ENCODE assay signal across 22 cellular contexts in the genomic region with DNA sequence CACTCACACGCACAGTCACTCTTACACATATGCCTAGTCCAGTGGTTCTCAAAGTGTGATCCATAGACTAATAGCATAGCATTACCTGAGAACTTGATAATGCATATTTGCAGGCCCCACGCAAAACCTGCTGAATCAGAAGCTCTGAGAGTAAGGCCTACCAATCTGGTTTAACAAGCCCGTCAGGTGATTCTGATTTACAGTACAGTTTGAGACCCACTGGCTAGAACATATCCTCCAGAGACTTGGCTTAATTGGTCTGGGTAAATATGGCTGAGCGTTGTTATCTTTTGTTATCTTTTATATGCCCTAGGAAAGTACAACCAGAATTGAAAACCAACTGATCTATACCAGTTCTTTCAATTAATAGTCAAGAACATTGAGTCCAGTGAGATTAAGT. TPM values are rescaled to one million over a fixed set of nuclear protein-coding genes. Genes with fewer than 3 reads are reported as not detected.
A peak's percentile ranks its signal among the peaks of the same experiment; 100 is the strongest.
DNase-seq lines count a peak whose midpoint lies in the region; TF ChIP-seq lines count a peak whose summit lies in the region.
"Had no signal": no experiment of that assay in that cellular context is flagged by ENCODE, and none has a peak within 500 bp of the region (broad histone marks: within the 10 kb centered on the region; RNA-seq: fewer than 3 reads in every experiment).

No MANE protein-coding gene starts in this region.

- H3K36me3 ChIP-seq in stomach: peaks cover 0 to 14% (median 9%) of the 10 kb centered on the region in 4 donors

- H3K4me1 ChIP-seq in stomach: peaks cover 0 to 20% (median 8%) of the 10 kb centered on the region in 4 donors

- WGBS in stomach, 5 donors: 45 to 75% (median 54%) methylated on average over 4 of the region's 4 CpGs

- POLR2A ChIA-PET in GM10248 (lab: Yijun Ruan, JAX): no interaction called here

- H3K9me3 ChIP-seq in stomach: no peaks in the 10 kb centered on the region
- H3K9me3 ChIP-seq: upper lobe of right lung had no signal

- TF ChIP-seq POLR2A in stomach (IDR thresholded peaks at IDR 0.05): no peak

- H3K4me3 ChIP-seq in epithelial cell of esophagus (ENCODE audit: low read length) (no peak overlapping the region), stomach (no peak overlapping the region)
- H3K4me3 ChIP-seq: upper lobe of right lung had no signal

- CTCF ChIA-PET in GM10248 (lab: Yijun Ruan, JAX): interaction anchor here (1.9 kb wide), 1 partner anchor 24 kb away, joined by 9 read pairs; no protein-coding TSS in a partner anchor

- intact Hi-C loops in stomach (cut with DNase I; ENCODE audit: low total_unique reads): no loop called here

- H3K27me3 ChIP-seq in stomach: no peaks in the 10 kb centered on the region
- H3K27me3 ChIP-seq: upper lobe of right lung had no signal

- no peak for TF ChIP-seq CTCF in epithelial cell of esophagus (IDR thresholded peaks at IDR 0.05; ENCODE audit: insufficient read depth, low read depth, low read length, missing control alignments)
- TF ChIP-seq CTCF in stomach (IDR thresholded peaks at IDR 0.05): no peak
- TF ChIP-seq CTCF in GM10248 (IDR thresholded peaks at IDR 0.05; ENCODE audit: control extremely low read depth, extremely low read depth, low read depth, missing control alignments): no peak

- no peak for TF ChIP-seq EP300 in stomach (IDR thresholded peaks at IDR 0.05)

- no peak overlapping the region for H3K27ac ChIP-seq in stomach
- H3K27ac ChIP-seq: upper lobe of right lung had no signal

- DNase-seq in NCI-H526 (lab: John Stamatoyannopoulos, UW) (peak; percentile 13 to 46), NCI-H526 treated with DMSO at 0.1 percent for 48 hours (lab: John Stamatoyannopoulos, UW) (no peak), NCI-H2029 treated with DMSO at 0.1 percent for 48 hours (lab: John Stamatoyannopoulos, UW) (peak; percentile 74), epithelial cell of esophagus (ENCODE audit: low read depth) (peak; percentile 72), stomach (peak; percentile 40), GM10248 (ENCODE audit: extremely low spot score) (no peak), SKM-1 (lab: John Stamatoyannopoulos, UW; ENCODE audit: unreplicated experiment) (no peak), NCI-H187 (lab: John Stamatoyannopoulos, UW) (no peak)
- DNase-seq: activated CD4-positive, alpha-beta T cell treated with anti-CD3 and anti-CD28 coated beads, Interleukin-2, amount 50 U/mL, for 1 hour; activated naive CD4-positive, alpha-beta T cell treated with Interleukin-2 at 50 U/mL for 16 hours; CD8-positive, alpha-beta memory T cell; cerebellar nuclear complex; DMS79 treated with DMSO at 0.1 percent for 48 hours; KG1; midbrain; natural killer cell; NCI-H1694 treated with DMSO at 0.1 percent for 48 hours; NCI-H446; NK-92 treated with Interleukin-12 subunit alpha and Interleukin-12 subunit beta, amount 100 ng/mL, for 24 hours; SHP77; T-helper 9 cell; upper lobe of right lung had no signal

RNA-seq across cellular contexts. Expression of a gene that starts 9.6 kb away (rescaled TPM):
- 10 to 100 TPM in 2 of 5 donors, 1 to 10 TPM in 3; 2.3 to 33.5 (median 8.7) TPM for total RNA-seq in stomach
- 10 to 100 TPM in 1 of 3 donors, 1 to 10 TPM in 2; 5.8 to 10.4 (median 9.5) TPM for polyA plus RNA-seq in stomach

RNA-seq across cellular contexts. Expression of a gene that starts 35.4 kb away (rescaled TPM):
- total RNA-seq in stomach: 10 to 100 TPM in 4 of 5 donors, 1 to 10 TPM in 1; 2.9 to 77.1 (median 33.5) TPM
- 10 to 100 TPM; 19.6 to 30.7 (median 25.7) TPM for polyA plus RNA-seq in stomach

Comparison
In these comparisons a context has a peak if more than half of its experiments do, and no peak if none do; other contexts are left out.
1. DNase-seq: peak in NCI-H526 (2 of 2), NCI-H2029 treated with DMSO at 0.1 percent for 48 hours (single experiment), epithelial cell of esophagus (single experiment) and stomach (single experiment); none in NCI-H526 treated with DMSO at 0.1 percent for 48 hours (single experiment), GM10248 (single experiment), SKM-1 (single experiment) and NCI-H187 (0 of 2).